Comparison of ENCODE assay signal across 20 cellular contexts in genomic region chr1:180522204-180522497, GRCh38. TPM values are rescaled to one million over a fixed set of nuclear protein-coding genes. Genes with fewer than 3 reads are reported as not detected.
DNase-seq lines count a peak whose midpoint lies in the region; ATAC-seq, FAIRE-seq and TF ChIP-seq lines count a peak whose summit lies in the region.
"Had no signal": no experiment of that assay in that cellular context is flagged by ENCODE, and none has a peak within 500 bp of the region (broad histone marks: within the 10 kb centered on the region; RNA-seq: fewer than 3 reads in every experiment).

No MANE protein-coding gene starts in this region.

- 90% methylated on average over 7 of the region's 7 CpGs for WGBS in A549 (ENCODE audit: missing lambda C conversion rate)
- 80 to 81% methylated on average over 5 to 7 of the region's 7 CpGs for WGBS in endodermal cell (ENCODE audit: insufficient coverage in 1 of 2, insufficient read length in 1 of 2), 2 experiments
- WGBS in right lobe of liver (ENCODE audit: insufficient coverage, low coverage, low lambda C conversion rate, missing lambda C conversion rate): 47% methylated on average over 6 of the region's 7 CpGs
- 40 to 56% methylated on average over 7 of the region's 7 CpGs for WGBS in lower leg skin, 2 donors

- peaks cover 7% of the 10 kb centered on the region for H3K4me1 Mint-ChIP-seq in endodermal cell

- peak overlapping the region; percentile 56 to 71 for H3K27ac ChIP-seq in A549
- H3K27ac ChIP-seq in endodermal cell (ENCODE audit: low read depth, low read length): no peak overlapping the region
- no peak overlapping the region for H3K27ac ChIP-seq in right lobe of liver
- H3K27ac ChIP-seq: C4-2B had no signal

- H3K4me3 Mint-ChIP-seq in endodermal cell: no peak overlapping the region
- H3K4me3 Mint-ChIP-seq: nephron had no signal

- no peak overlapping the region for H3K9ac ChIP-seq in endodermal cell (ENCODE audit: extremely low read depth, low read length, poor library complexity, severe bottlenecking)

- no peak for TF ChIP-seq EP300 in A549 (IDR thresholded peaks at IDR 0.05)

- no peak overlapping the region for H3K4me3 ChIP-seq in A549
- H3K4me3 ChIP-seq in endodermal cell (ENCODE audit: low read length): no peak overlapping the region
- H3K4me3 ChIP-seq in right lobe of liver: no peak overlapping the region
- H3K4me3 ChIP-seq in lower leg skin (ENCODE audit: low read depth, poor library complexity, severe bottlenecking): no peak overlapping the region

- POLR2A ChIA-PET in A549 (lab: Yijun Ruan, JAX): no interaction called here

- H3K9me3 ChIP-seq in A549 (no peaks in the 10 kb centered on the region), endodermal cell (ENCODE audit: control insufficient read depth, low read length) (no peaks in the 10 kb centered on the region), right lobe of liver (no peaks in the 10 kb centered on the region)

- TF ChIP-seq POLR2A in A549 (IDR thresholded peaks at IDR 0.05; ENCODE audit: low read length) (no peak), right lobe of liver (IDR thresholded peaks at IDR 0.05) (no peak), lower leg skin (IDR thresholded peaks at IDR 0.05) (no peak)

- ATAC-seq in A549: no peak
- ATAC-seq in right lobe of liver: peak in 3 of 4 donors; percentile 63 to 72 (median 64)
- no peak for ATAC-seq in GM21381 (IDR thresholded peaks at IDR 0.05; ENCODE audit: unreplicated experiment)

- H3K27ac Mint-ChIP-seq in endodermal cell: no peak overlapping the region
- H3K27ac Mint-ChIP-seq: nephron had no signal

- no peaks in the 10 kb centered on the region for H3K36me3 Mint-ChIP-seq in endodermal cell (ENCODE audit: low read depth)

- peak overlapping the region; percentile 25; the same call in 2 of the 3 replicates for H3K4me2 ChIP-seq in A549

- H3K4me1 ChIP-seq in A549 (peaks cover 16% of the 10 kb centered on the region), endodermal cell (ENCODE audit: control insufficient read depth, insufficient read depth, low read length) (no peaks in the 10 kb centered on the region), right lobe of liver (peaks cover 0 to 8% (median 3%) of the 10 kb centered on the region in 4 donors)

- CTCF ChIA-PET in A549 (lab: Yijun Ruan, JAX): interaction anchor here (0.9 to 2.6 kb wide), 3 partner anchors 11 to 340 kb away, joined by 3 to 17 read pairs (median 4); no protein-coding TSS in a partner anchor

- H3K27me3 ChIP-seq in endodermal cell (ENCODE audit: control insufficient read depth, insufficient read depth, low read length, poor library complexity, severe bottlenecking): no peaks in the 10 kb centered on the region
- H3K27me3 ChIP-seq in right lobe of liver: no peaks in the 10 kb centered on the region

- TF ChIP-seq CTCF in A549 (IDR thresholded peaks at IDR 0.05) (no peak), endodermal cell (conservative IDR thresholded peaks at IDR 0.05) (no peak), right lobe of liver (IDR thresholded peaks at IDR 0.05) (no peak), lower leg skin (IDR thresholded peaks at IDR 0.05) (no peak)

- H3K36me3 ChIP-seq in endodermal cell (ENCODE audit: control insufficient read depth, insufficient read depth, low read length) (no peaks in the 10 kb centered on the region), right lobe of liver (no peaks in the 10 kb centered on the region)

- FAIRE-seq in A549 (lab: Jason Lieb, UNC): no peak
- FAIRE-seq: frontal cortex had no signal

- intact Hi-C loops in right lobe of liver (cut with DNase I): no loop called here
- intact Hi-C loops in lower leg skin (cut with DNase I; ENCODE audit: low total_unique reads): no loop called here

- DNase-seq in A549 (ENCODE audit: low read depth in 1 of 2, low spot score in 1 of 2) (no peak), NCI-H460 (ENCODE audit: extremely low read depth, low read depth) (peak; percentile 90), endodermal cell (peak; percentile 69), right lobe of liver (no peak), lower leg skin (ENCODE audit: low spot score in 2 of 2) (no peak), occipital lobe (lab: John Stamatoyannopoulos, UW) (no peak), DMS153 (lab: John Stamatoyannopoulos, UW) (no peak)
- DNase-seq: activated CD4-positive, alpha-beta T cell treated with anti-CD3 and anti-CD28 coated beads for 4 hours; activated effector memory CD4-positive, alpha-beta T cell treated with anti-CD3 and anti-CD28 coated beads, Interleukin-2, amount 50 U/mL, for 16 hours; amniotic stem cell; cerebellar nuclear complex; NCI-H2081 treated with DMSO at 0.1 percent for 48 hours; NCI-H69; stimulated activated naive CD4-positive, alpha-beta T cell treated with Interleukin-2 at 50 U/mL for 16 hours had no signal

- H3K27me3 Mint-ChIP-seq in endodermal cell (ENCODE audit: insufficient read depth): peaks cover 3% of the 10 kb centered on the region

- TF ChIP-seq RAD21 in A549 (conservative IDR thresholded peaks at IDR 0.05 in 1 of 2, IDR thresholded peaks at IDR 0.05 in 1 of 2): no peak

- H3K9me3 Mint-ChIP-seq in endodermal cell: no peaks in the 10 kb centered on the region
- H3K9me3 Mint-ChIP-seq: nephron had no signal

TF ChIP-seq in A549, 52 proteins besides CTCF, POLR2A, EP300 and RAD21:
- TF ChIP-seq ATOH8 (CRISPR knock-in tag; IDR thresholded peaks at IDR 0.05; ENCODE audit: low read depth) (no peak), PHF8 (IDR thresholded peaks at IDR 0.05; ENCODE audit: borderline replicate concordance, low read depth) (no peak), E2F6 (IDR thresholded peaks at IDR 0.05; ENCODE audit: borderline replicate concordance, low read depth) (no peak), FOXS1 (CRISPR knock-in tag; IDR thresholded peaks at IDR 0.05) (no peak), ZSCAN20 (CRISPR knock-in tag; IDR thresholded peaks at IDR 0.05) (no peak), CBX2 (IDR thresholded peaks at IDR 0.05; ENCODE audit: borderline replicate concordance, low read depth) (no peak), ESRRA (IDR thresholded peaks at IDR 0.05; ENCODE audit: borderline replicate concordance, low read length) (no peak), MYC (IDR thresholded peaks at IDR 0.05; ENCODE audit: borderline replicate concordance, low read length) (no peak), RFX5 (IDR thresholded peaks at IDR 0.05) (no peak), ZFP36 (IDR thresholded peaks at IDR 0.05; ENCODE audit: borderline replicate concordance, partially characterized antibody) (no peak)

RNA-seq across cellular contexts. Expression of gene ACBD6, which starts 19.8 kb away (rescaled TPM):
- polyA plus RNA-seq in A549 (2011; rRNA removed): 78.7 and 91.3 TPM in 2 replicates
- polyA plus RNA-seq in A549 (2012; cell fraction: cytosol; rRNA removed): 55.5 and 58.7 TPM in 2 replicates
- polyA plus RNA-seq in A549 (2012; cell fraction: nucleus; rRNA removed): 66.8 and 68.1 TPM in 2 replicates
- 59.8 to 61.4 TPM (median 61.4 TPM) in 3 replicates for polyA plus RNA-seq in A549 (2017; fragmentation: RNase III; extraction: RNeasy Plus Mini Kit Qiagen cat#74134 plus additional on column Dnase treatment)
- 91.5 and 94.8 TPM in 2 replicates for polyA minus RNA-seq in A549 (2011; rRNA and poly(A)+ RNA removed)
- total RNA-seq in NCI-H460 (2014; rRNA removed; shearing (Covaris generic)): 137 and 141 TPM in 2 replicates
- polyA plus RNA-seq in NCI-H460 (2014; cell fraction: nucleus; rRNA removed): 110 and 136 TPM in 2 replicates
- 10 to 100 TPM; 43.2 to 54.5 TPM for total RNA-seq in endodermal cell
- polyA plus RNA-seq in endodermal cell (2013, experiment 1 of 2): 48.7 TPM
- 54.8 TPM for polyA plus RNA-seq in endodermal cell (2013, experiment 2 of 2)
- 10 to 100 TPM in 4 of 6 experiments, 1 to 10 TPM in 2; 9.5 to 18.9 (median 11.5) TPM for total RNA-seq in right lobe of liver
- 10 to 100 TPM; 31.3 to 43.1 (median 36.9) TPM for total RNA-seq in lower leg skin
- 52.6 TPM for total RNA-seq in occipital lobe

RNA-seq across cellular contexts. Expression of gene OVAAL, which starts 36.6 kb away (rescaled TPM):
- not detected in 2 replicates for polyA plus RNA-seq in A549 (2011; rRNA removed)
- polyA plus RNA-seq in A549 (2012; cell fraction: cytosol; rRNA removed): 0.03 TPM in 1 of 2 replicates, not detected in the other
- polyA plus RNA-seq in A549 (2012; cell fraction: nucleus; rRNA removed): 0.04 TPM in 1 of 2 replicates, not detected in the other
- 0.08 to 0.12 TPM (median 0.09 TPM) in 3 replicates for polyA plus RNA-seq in A549 (2017; fragmentation: RNase III; extraction: RNeasy Plus Mini Kit Qiagen cat#74134 plus additional on column Dnase treatment)
- polyA minus RNA-seq in A549 (2011; rRNA and poly(A)+ RNA removed): not detected in 2 replicates
- not detected in 2 replicates for total RNA-seq in NCI-H460 (2014; rRNA removed; shearing (Covaris generic))
- not detected in 2 replicates for polyA plus RNA-seq in NCI-H460 (2014; cell fraction: nucleus; rRNA removed)
- not detected for total RNA-seq in endodermal cell
- polyA plus RNA-seq in endodermal cell (2013, experiment 1 of 2): not detected
- not detected for polyA plus RNA-seq in endodermal cell (2013, experiment 2 of 2)
- not detected for total RNA-seq in right lobe of liver
- total RNA-seq in lower leg skin: not detected
- not detected for total RNA-seq in occipital lobe
- total RNA-seq: frontal cortex, renal cortical epithelial cell, ureter had no signal

Comparison
In these comparisons a context has a peak if more than half of its experiments do, and no peak if none do; other contexts are left out.
1. ATAC-seq: peak in right lobe of liver (3 of 4); none in A549 (0 of 2) and GM21381 (single experiment).
2. DNase-seq: peak in NCI-H460 (single experiment) and endodermal cell (single experiment); none in A549 (0 of 2), right lobe of liver (0 of 3), lower leg skin (0 of 2), occipital lobe (single experiment) and DMS153 (single experiment).
3. H3K27ac ChIP-seq: peak in A549 (2 of 2); none in endodermal cell (single experiment) and right lobe of liver (0 of 3).